ENCODE assay signal across 18 cellular contexts in genomic region chr2:137237055-137237454, GRCh38.
DNase-seq lines count a peak whose midpoint lies in the region; ATAC-seq and TF ChIP-seq lines count a peak whose summit lies in the region.
"Had no signal": no experiment of that assay in that cellular context is flagged by ENCODE, and none has a peak within 500 bp of the region (broad histone marks: within the 10 kb centered on the region; RNA-seq: fewer than 3 reads in every experiment).

No MANE protein-coding gene starts in this region.

- H3K4me1 ChIP-seq in skeletal muscle satellite cell (ENCODE audit: control insufficient read depth, insufficient read depth, low read length) = peaks cover 15% of the 10 kb centered on the region
- no peaks in the 10 kb centered on the region for H3K4me1 ChIP-seq in A673 (ENCODE audit: insufficient read depth, low read length, poor library complexity, severe bottlenecking)

- ATAC-seq in SK-N-SH treated with all-trans-retinoic acid at 6 μM for 48 hours = peak; percentile 61; the same call in 2 of the 3 replicates

- H3K9ac ChIP-seq in skeletal muscle satellite cell (ENCODE audit: low read depth, low read length) = peak overlapping the region; percentile 2
- H3K9ac ChIP-seq: KMS-11 had no signal

- H3K4me3 ChIP-seq in fibroblast of pulmonary artery (replicated peaks; ENCODE audit: low read depth, low read length) = no peak overlapping the region
- no peak overlapping the region for H3K4me3 ChIP-seq in skeletal muscle satellite cell (ENCODE audit: low read length)
- no peak overlapping the region for H3K4me3 ChIP-seq in A673 (ENCODE audit: low read depth, low read length, poor library complexity, severe bottlenecking)
- H3K4me3 ChIP-seq: cardiac muscle cell had no signal

- H3K27me3 ChIP-seq in skeletal muscle satellite cell (ENCODE audit: control insufficient read depth, insufficient read depth, low read length) (no peaks in the 10 kb centered on the region), A673 (replicated peaks; ENCODE audit: insufficient read depth, low read depth, low read length, poor library complexity) (no peaks in the 10 kb centered on the region)
- H3K27me3 ChIP-seq: cardiac muscle cell had no signal

- H3K36me3 ChIP-seq in skeletal muscle satellite cell (ENCODE audit: insufficient read depth, low read length) (no peaks in the 10 kb centered on the region), A673 (ENCODE audit: insufficient read depth, low read length, poor library complexity, severe bottlenecking) (no peaks in the 10 kb centered on the region)
- H3K36me3 ChIP-seq: cardiac muscle cell had no signal

- H3K9me3 ChIP-seq in skeletal muscle satellite cell (replicated peaks; ENCODE audit: low read length) = no peaks in the 10 kb centered on the region
- no peaks in the 10 kb centered on the region for H3K9me3 ChIP-seq in A673 (ENCODE audit: low read depth, low read length, poor library complexity, severe bottlenecking)

- TF ChIP-seq CTCF in fibroblast of pulmonary artery (IDR thresholded peaks at IDR 0.05; ENCODE audit: low read length, missing control alignments) = no peak
- TF ChIP-seq CTCF in A673 (conservative IDR thresholded peaks at IDR 0.05; ENCODE audit: low read depth, low read length) = no peak

- CTCF ChIA-PET in A673 (lab: Charles Lee) = no interaction called here

- intact Hi-C loops in A673 (cut with micrococcal nuclease; ENCODE audit: unreplicated experiment) = no loop called here

- H3K27ac ChIP-seq in A673 (ENCODE audit: low read depth, low read length, poor library complexity, severe bottlenecking) = no peak overlapping the region
- H3K27ac ChIP-seq: C4-2B, cardiac muscle cell, KMS-11 had no signal

- no TSS peak for BruUV-seq in A673 (replicated peaks; lab: Mats Ljungman, UMichigan)

- no peak overlapping the region for H3K4me2 ChIP-seq in skeletal muscle satellite cell (ENCODE audit: low read length)
- H3K4me2 ChIP-seq: KMS-11 had no signal

- POLR2A ChIA-PET in A673 (lab: Charles Lee; ENCODE audit: low non-redundant PET) = no interaction called here

- DNase-seq in GM04503 (ENCODE audit: low read depth) (peak; percentile 31), fibroblast of pulmonary artery (ENCODE audit: low read depth) (peak; percentile 36), A673 (ENCODE audit: low spot score) (no peak), GM19238 (ENCODE audit: insufficient read length, low spot score) (no peak), NCI-H2081 (lab: John Stamatoyannopoulos, UW) (no peak)
- DNase-seq in activated CD4-positive, CD25-positive, alpha-beta regulatory T cell (lab: John Stamatoyannopoulos, UW) = no peak
- DNase-seq: activated CD4-positive, alpha-beta T cell treated with anti-CD3 and anti-CD28 coated beads, Interleukin-2, amount 50 U/mL, for 4 hours; DMS153; effector CD4-positive, alpha-beta T cell; H9; NCI-H1092 treated with DMSO at 0.1 percent for 48 hours; NCI-H774; occipital lobe had no signal

TF ChIP-seq in SK-N-SH treated with all-trans-retinoic acid at 6 μM for 48 hours, 23 proteins besides CTCF, POLR2A, EP300 and RAD21 (continues in another document):
- TF ChIP-seq GLIS3 (CRISPR knock-in tag; IDR thresholded peaks at IDR 0.05) (no peak), ZC3H10 (CRISPR knock-in tag; IDR thresholded peaks at IDR 0.05) (no peak), SNAI2 (CRISPR knock-in tag; IDR thresholded peaks at IDR 0.05) (no peak), ZNF8 (CRISPR knock-in tag; IDR thresholded peaks at IDR 0.05) (no peak), TSHZ2 (CRISPR knock-in tag; IDR thresholded peaks at IDR 0.05) (no peak), CSDC2 (CRISPR knock-in tag; IDR thresholded peaks at IDR 0.05) (no peak), ZNF565 (CRISPR knock-in tag; conservative IDR thresholded peaks at IDR 0.05; ENCODE audit: low read depth) (no peak), OSR1 (CRISPR knock-in tag; IDR thresholded peaks at IDR 0.05) (no peak), TOX (CRISPR knock-in tag; IDR thresholded peaks at IDR 0.05; ENCODE audit: borderline replicate concordance) (no peak), PATZ1 (CRISPR knock-in tag; IDR thresholded peaks at IDR 0.05; ENCODE audit: borderline replicate concordance) (no peak), ISL1 (CRISPR knock-in tag; IDR thresholded peaks at IDR 0.05) (no peak), ZFP30 (CRISPR knock-in tag; IDR thresholded peaks at IDR 0.05) (no peak), ESRRG (CRISPR knock-in tag; IDR thresholded peaks at IDR 0.05) (no peak), ARNTL (CRISPR knock-in tag; IDR thresholded peaks at IDR 0.05; ENCODE audit: borderline replicate concordance, low read depth) (no peak)
- TF ChIP-seq, protein P1, sequence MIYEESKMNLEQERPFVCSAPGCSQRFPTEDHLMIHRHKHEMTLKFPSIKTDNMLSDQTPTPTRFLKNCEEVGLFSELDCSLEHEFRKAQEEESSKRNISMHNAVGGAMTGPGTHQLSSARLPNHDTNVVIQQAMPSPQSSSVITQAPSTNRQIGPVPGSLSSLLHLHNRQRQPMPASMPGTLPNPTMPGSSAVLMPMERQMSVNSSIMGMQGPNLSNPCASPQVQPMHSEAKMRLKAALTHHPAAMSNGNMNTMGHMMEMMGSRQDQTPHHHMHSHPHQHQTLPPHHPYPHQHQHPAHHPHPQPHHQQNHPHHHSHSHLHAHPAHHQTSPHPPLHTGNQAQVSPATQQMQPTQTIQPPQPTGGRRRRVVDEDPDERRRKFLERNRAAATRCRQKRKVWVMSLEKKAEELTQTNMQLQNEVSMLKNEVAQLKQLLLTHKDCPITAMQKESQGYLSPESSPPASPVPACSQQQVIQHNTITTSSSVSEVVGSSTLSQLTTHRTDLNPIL (CRISPR knock-in tag; IDR thresholded peaks at IDR 0.05; ENCODE audit: low read depth) = no peak
- TF ChIP-seq, protein P2, sequence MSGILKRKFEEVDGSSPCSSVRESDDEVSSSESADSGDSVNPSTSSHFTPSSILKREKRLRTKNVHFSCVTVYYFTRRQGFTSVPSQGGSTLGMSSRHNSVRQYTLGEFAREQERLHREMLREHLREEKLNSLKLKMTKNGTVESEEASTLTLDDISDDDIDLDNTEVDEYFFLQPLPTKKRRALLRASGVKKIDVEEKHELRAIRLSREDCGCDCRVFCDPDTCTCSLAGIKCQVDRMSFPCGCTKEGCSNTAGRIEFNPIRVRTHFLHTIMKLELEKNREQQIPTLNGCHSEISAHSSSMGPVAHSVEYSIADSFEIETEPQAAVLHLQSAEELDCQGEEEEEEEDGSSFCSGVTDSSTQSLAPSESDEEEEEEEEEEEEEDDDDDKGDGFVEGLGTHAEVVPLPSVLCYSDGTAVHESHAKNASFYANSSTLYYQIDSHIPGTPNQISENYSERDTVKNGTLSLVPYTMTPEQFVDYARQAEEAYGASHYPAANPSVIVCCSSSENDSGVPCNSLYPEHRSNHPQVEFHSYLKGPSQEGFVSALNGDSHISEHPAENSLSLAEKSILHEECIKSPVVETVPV (CRISPR knock-in tag; IDR thresholded peaks at IDR 0.05) = no peak
- TF ChIP-seq, protein P3, sequence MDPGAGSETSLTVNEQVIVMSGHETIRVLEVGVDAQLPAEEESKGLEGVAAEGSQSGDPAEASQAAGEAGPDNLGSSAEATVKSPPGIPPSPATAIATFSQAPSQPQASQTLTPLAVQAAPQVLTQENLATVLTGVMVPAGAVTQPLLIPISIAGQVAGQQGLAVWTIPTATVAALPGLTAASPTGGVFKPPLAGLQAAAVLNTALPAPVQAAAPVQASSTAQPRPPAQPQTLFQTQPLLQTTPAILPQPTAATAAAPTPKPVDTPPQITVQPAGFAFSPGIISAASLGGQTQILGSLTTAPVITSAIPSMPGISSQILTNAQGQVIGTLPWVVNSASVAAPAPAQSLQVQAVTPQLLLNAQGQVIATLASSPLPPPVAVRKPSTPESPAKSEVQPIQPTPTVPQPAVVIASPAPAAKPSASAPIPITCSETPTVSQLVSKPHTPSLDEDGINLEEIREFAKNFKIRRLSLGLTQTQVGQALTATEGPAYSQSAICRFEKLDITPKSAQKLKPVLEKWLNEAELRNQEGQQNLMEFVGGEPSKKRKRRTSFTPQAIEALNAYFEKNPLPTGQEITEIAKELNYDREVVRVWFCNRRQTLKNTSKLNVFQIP (CRISPR knock-in tag; IDR thresholded peaks at IDR 0.05; ENCODE audit: borderline replicate concordance, low read depth) = no peak

Comparison
In these comparisons a context has a peak if more than half of its experiments do, and no peak if none do; other contexts are left out.
1. DNase-seq: peak in GM04503 (single experiment) and fibroblast of pulmonary artery (single experiment); none in A673 (single experiment), GM19238 (single experiment), NCI-H2081 (0 of 2) and activated CD4-positive, CD25-positive, alpha-beta regulatory T cell (0 of 4).